In the genomic region with DNA sequence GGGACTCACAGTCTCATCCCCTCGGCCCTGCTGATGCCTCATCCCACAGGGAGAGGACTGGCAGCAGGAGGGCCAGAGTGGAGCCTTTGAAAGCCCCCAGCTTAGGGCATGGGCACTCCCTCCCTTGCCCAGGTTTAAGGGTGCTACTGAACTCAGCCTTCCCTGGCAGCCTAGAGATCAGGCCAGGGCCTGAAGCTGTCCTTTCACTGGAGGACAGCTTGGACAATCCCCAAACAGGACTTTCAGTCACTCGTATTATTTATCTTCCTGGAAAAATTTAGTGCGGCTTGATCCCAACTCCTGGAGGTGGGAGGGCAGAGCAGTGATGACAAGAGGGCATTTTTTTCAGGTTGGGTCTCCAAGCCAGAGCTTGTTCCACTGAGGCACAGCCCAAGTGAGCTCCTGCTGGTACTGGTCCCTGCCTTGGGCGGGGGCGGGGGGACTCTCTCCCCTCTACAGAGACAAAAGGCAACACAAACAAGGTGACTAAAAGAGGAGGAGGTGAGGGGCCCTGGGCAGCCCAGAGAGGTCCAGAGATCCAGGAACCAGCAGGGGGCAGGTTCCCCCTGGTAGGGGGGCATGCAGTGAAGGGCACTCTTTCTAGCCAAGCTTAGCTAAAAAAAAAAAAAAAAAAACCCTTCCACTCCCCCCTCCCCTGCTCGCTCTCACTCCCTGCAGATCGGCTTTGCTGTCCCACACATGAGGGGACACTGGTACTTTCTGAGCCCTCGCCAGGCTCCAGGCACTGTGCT, we compare ENCODE assay signal across 18 cellular contexts. TPM values are rescaled to one million over a fixed set of nuclear protein-coding genes. Genes with fewer than 3 reads are reported as not detected.
DNase-seq lines count a peak whose midpoint lies in the region; ATAC-seq and TF ChIP-seq lines count a peak whose summit lies in the region.
"Had no signal": no experiment of that assay in that cellular context is flagged by ENCODE, and none has a peak within 500 bp of the region (broad histone marks: within the 10 kb centered on the region; RNA-seq: fewer than 3 reads in every experiment).

No MANE protein-coding gene starts in this region.

- H3K36me3 ChIP-seq in DOHH2 (ENCODE audit: control insufficient read depth, low read length), result no peaks in the 10 kb centered on the region
- no peaks in the 10 kb centered on the region for H3K36me3 ChIP-seq in Loucy (ENCODE audit: insufficient read depth, low read length)
- H3K36me3 ChIP-seq in neural progenitor cell, result no peaks in the 10 kb centered on the region
- H3K36me3 ChIP-seq: Peyer's patch had no signal

- H3K9me2 ChIP-seq in DOHH2 (replicated peaks; ENCODE audit: control insufficient read depth, low read length) (no peaks in the 10 kb centered on the region), Loucy (replicated peaks; ENCODE audit: low read depth, low read length) (no peaks in the 10 kb centered on the region)

- no peaks in the 10 kb centered on the region for H3F3A ChIP-seq in DOHH2 (ENCODE audit: control insufficient read depth, insufficient read depth)
- no peaks in the 10 kb centered on the region for H3F3A ChIP-seq in Loucy (ENCODE audit: low read depth)
- peaks cover 12% of the 10 kb centered on the region for H3F3A ChIP-seq in neural progenitor cell (ENCODE audit: low read depth)

- H4K20me1 ChIP-seq in DOHH2 (ENCODE audit: control insufficient read depth, insufficient read depth, low read depth, low read length), result no peaks in the 10 kb centered on the region
- no peaks in the 10 kb centered on the region for H4K20me1 ChIP-seq in Loucy (ENCODE audit: insufficient read depth, low read length, poor library complexity, severe bottlenecking)
- H4K20me1 ChIP-seq in neural progenitor cell (ENCODE audit: low read depth), result no peaks in the 10 kb centered on the region

- TF ChIP-seq CTCF in DOHH2 (IDR thresholded peaks at IDR 0.05; ENCODE audit: low read depth, low read length, poor library complexity, severe bottlenecking) (peak; percentile 14), Loucy (conservative IDR thresholded peaks at IDR 0.05; ENCODE audit: low read length) (peak; percentile 23; the same call in 1 of the 2 replicates), neural progenitor cell (IDR thresholded peaks at IDR 0.05) (no peak)

- H3K79me2 ChIP-seq in DOHH2 (ENCODE audit: control insufficient read depth, low read length) (no peaks in the 10 kb centered on the region), Loucy (ENCODE audit: insufficient read depth, low read length) (no peaks in the 10 kb centered on the region), neural progenitor cell (ENCODE audit: low read depth) (no peaks in the 10 kb centered on the region)

- H3K4me1 ChIP-seq in DOHH2 (ENCODE audit: control insufficient read depth, low read length) (peaks cover 6% of the 10 kb centered on the region; the same call in 1 of the 2 replicates), Loucy (ENCODE audit: insufficient read depth, low read length, poor library complexity, severe bottlenecking) (peaks cover 5% of the 10 kb centered on the region), neural progenitor cell (peaks cover 7% of the 10 kb centered on the region)

- no peaks in the 10 kb centered on the region for H3K9me3 ChIP-seq in DOHH2 (ENCODE audit: control insufficient read depth, insufficient read depth, low read length)
- no peaks in the 10 kb centered on the region for H3K9me3 ChIP-seq in Loucy (ENCODE audit: insufficient read depth, low read depth, low read length)
- no peaks in the 10 kb centered on the region for H3K9me3 ChIP-seq in neural progenitor cell (ENCODE audit: low read depth)
- H3K9me3 ChIP-seq: Peyer's patch had no signal

- H3K4me2 ChIP-seq in DOHH2 (ENCODE audit: low read length), result no peak overlapping the region
- no peak overlapping the region for H3K4me2 ChIP-seq in Loucy (ENCODE audit: low read depth, low read length, poor library complexity, severe bottlenecking)
- H3K4me2 ChIP-seq in neural progenitor cell, result no peak overlapping the region

- H3K27me3 ChIP-seq in DOHH2 (ENCODE audit: control insufficient read depth, low read length) (peaks cover 27% of the 10 kb centered on the region), Loucy (ENCODE audit: insufficient read depth, low read length, poor library complexity, severe bottlenecking) (no peaks in the 10 kb centered on the region), neural progenitor cell (peaks cover 36% of the 10 kb centered on the region)

- H3K4me3 Mint-ChIP-seq in dendritic cell treated with granulocyte-macrophage colony-stimulating factor and Interleukin-4, amounts not matched to agents 40 ng/mL and 50 ng/mL, for 4 days, result no peak overlapping the region
- H3K4me3 Mint-ChIP-seq in neural progenitor cell, result peak overlapping the region; percentile 36

- peaks cover 40% of the 10 kb centered on the region for H3K27me3 Mint-ChIP-seq in dendritic cell treated with granulocyte-macrophage colony-stimulating factor and Interleukin-4, amounts not matched to agents 40 ng/mL and 50 ng/mL, for 4 days
- H3K27me3 Mint-ChIP-seq in neural progenitor cell (ENCODE audit: insufficient read depth, low read depth), result peaks cover 27% of the 10 kb centered on the region

- no peaks in the 10 kb centered on the region for H3K36me3 Mint-ChIP-seq in dendritic cell treated with granulocyte-macrophage colony-stimulating factor and Interleukin-4, amounts not matched to agents 40 ng/mL and 50 ng/mL, for 4 days (ENCODE audit: low read depth)
- H3K36me3 Mint-ChIP-seq in neural progenitor cell, result no peaks in the 10 kb centered on the region

- DNase-seq in neural progenitor cell (ENCODE audit: low spot score), result no peak
- no peak for DNase-seq in central memory CD4-positive, alpha-beta T cell
- DNase-seq in middle frontal gyrus (ENCODE audit: extremely low spot score, low spot score), result no peak
- DNase-seq: C1 segment of cervical spinal cord, DND-41, GF-D8, NCI-H1417 treated with DMSO at 0.1 percent for 48 hours, NCI-H2029, NCI-H2171, NCI-H510A, NCI-H82, Peyer's patch had no signal

- no peaks in the 10 kb centered on the region for H3K9me3 Mint-ChIP-seq in dendritic cell treated with granulocyte-macrophage colony-stimulating factor and Interleukin-4, amounts not matched to agents 40 ng/mL and 50 ng/mL, for 4 days
- no peaks in the 10 kb centered on the region for H3K9me3 Mint-ChIP-seq in neural progenitor cell

- no peak overlapping the region for H3K27ac ChIP-seq in DOHH2 (ENCODE audit: low read depth, low read length)
- H3K27ac ChIP-seq in neural progenitor cell, result no peak overlapping the region
- H3K27ac ChIP-seq: Peyer's patch had no signal

- H3K4me3 ChIP-seq in DOHH2 (ENCODE audit: low read length) (no peak overlapping the region), Loucy (ENCODE audit: low read length, poor library complexity, severe bottlenecking) (no peak overlapping the region), neural progenitor cell (no peak overlapping the region)
- H3K4me3 ChIP-seq: Peyer's patch had no signal

- H3K4me1 Mint-ChIP-seq in dendritic cell treated with granulocyte-macrophage colony-stimulating factor and Interleukin-4, amounts not matched to agents 40 ng/mL and 50 ng/mL, for 4 days (ENCODE audit: low read depth), result peaks cover 27% of the 10 kb centered on the region
- peaks cover 24% of the 10 kb centered on the region for H3K4me1 Mint-ChIP-seq in neural progenitor cell

- no peak for ATAC-seq in HG02840 (IDR thresholded peaks at IDR 0.05; ENCODE audit: low FRiP score, unreplicated experiment)
- ATAC-seq: Right ventricle myocardium inferior had no signal

- H3K9ac ChIP-seq in Loucy (ENCODE audit: low read depth, low read length, poor library complexity, severe bottlenecking) (no peak overlapping the region), neural progenitor cell (no peak overlapping the region)

- intact Hi-C loops in dendritic cell treated with granulocyte-macrophage colony-stimulating factor and Interleukin-4, amounts not matched to agents 40 ng/mL and 50 ng/mL, for 4 days (cut with micrococcal nuclease), result no loop called here

- peak overlapping the region; percentile 34 for H3K27ac Mint-ChIP-seq in dendritic cell treated with granulocyte-macrophage colony-stimulating factor and Interleukin-4, amounts not matched to agents 40 ng/mL and 50 ng/mL, for 4 days
- no peak overlapping the region for H3K27ac Mint-ChIP-seq in neural progenitor cell

- H2AFZ ChIP-seq in Loucy (ENCODE audit: low read length) (no peak overlapping the region), neural progenitor cell (replicated peaks) (no peak overlapping the region)

RNA-seq across cellular contexts. Expression of a gene that starts 1.7 kb away (rescaled TPM):
- 5.0 and 7.5 TPM in 2 replicates for total RNA-seq in neural progenitor cell (ENCODE audit: low replicate concordance)
- total RNA-seq: HT1080 had no signal

RNA-seq across cellular contexts. Expression of a gene that starts 16.0 kb away (rescaled TPM):
- total RNA-seq in neural progenitor cell (ENCODE audit: low replicate concordance), result 0.12 TPM in 1 of 2 replicates, not detected in the other

RNA-seq across cellular contexts. Expression of a gene that starts 24.6 kb away (rescaled TPM):
- total RNA-seq in neural progenitor cell (ENCODE audit: low replicate concordance), result 18.4 and 34.2 TPM in 2 replicates

RNA-seq across cellular contexts. Expression of a gene that starts 26.1 kb away (rescaled TPM):
- 0.12 and 0.65 TPM in 2 replicates for total RNA-seq in neural progenitor cell (ENCODE audit: low replicate concordance)
- total RNA-seq: HT1080, Peyer's patch had no signal

RNA-seq across cellular contexts. Expression of a gene that starts 46.1 kb away (rescaled TPM):
- total RNA-seq in neural progenitor cell (ENCODE audit: low replicate concordance), result 2.2 and 5.5 TPM in 2 replicates
